In genomic region chr6:152973916-152974315, GRCh38 we compare ENCODE assay signal across 1 cellular context.
TF ChIP-seq lines count a peak whose summit lies in the region.

No MANE protein-coding gene starts in this region.

TF ChIP-seq in WTC11, 78 proteins besides CTCF, POLR2A, EP300 and RAD21 (continued from another document):
- TF ChIP-seq, protein P1, sequence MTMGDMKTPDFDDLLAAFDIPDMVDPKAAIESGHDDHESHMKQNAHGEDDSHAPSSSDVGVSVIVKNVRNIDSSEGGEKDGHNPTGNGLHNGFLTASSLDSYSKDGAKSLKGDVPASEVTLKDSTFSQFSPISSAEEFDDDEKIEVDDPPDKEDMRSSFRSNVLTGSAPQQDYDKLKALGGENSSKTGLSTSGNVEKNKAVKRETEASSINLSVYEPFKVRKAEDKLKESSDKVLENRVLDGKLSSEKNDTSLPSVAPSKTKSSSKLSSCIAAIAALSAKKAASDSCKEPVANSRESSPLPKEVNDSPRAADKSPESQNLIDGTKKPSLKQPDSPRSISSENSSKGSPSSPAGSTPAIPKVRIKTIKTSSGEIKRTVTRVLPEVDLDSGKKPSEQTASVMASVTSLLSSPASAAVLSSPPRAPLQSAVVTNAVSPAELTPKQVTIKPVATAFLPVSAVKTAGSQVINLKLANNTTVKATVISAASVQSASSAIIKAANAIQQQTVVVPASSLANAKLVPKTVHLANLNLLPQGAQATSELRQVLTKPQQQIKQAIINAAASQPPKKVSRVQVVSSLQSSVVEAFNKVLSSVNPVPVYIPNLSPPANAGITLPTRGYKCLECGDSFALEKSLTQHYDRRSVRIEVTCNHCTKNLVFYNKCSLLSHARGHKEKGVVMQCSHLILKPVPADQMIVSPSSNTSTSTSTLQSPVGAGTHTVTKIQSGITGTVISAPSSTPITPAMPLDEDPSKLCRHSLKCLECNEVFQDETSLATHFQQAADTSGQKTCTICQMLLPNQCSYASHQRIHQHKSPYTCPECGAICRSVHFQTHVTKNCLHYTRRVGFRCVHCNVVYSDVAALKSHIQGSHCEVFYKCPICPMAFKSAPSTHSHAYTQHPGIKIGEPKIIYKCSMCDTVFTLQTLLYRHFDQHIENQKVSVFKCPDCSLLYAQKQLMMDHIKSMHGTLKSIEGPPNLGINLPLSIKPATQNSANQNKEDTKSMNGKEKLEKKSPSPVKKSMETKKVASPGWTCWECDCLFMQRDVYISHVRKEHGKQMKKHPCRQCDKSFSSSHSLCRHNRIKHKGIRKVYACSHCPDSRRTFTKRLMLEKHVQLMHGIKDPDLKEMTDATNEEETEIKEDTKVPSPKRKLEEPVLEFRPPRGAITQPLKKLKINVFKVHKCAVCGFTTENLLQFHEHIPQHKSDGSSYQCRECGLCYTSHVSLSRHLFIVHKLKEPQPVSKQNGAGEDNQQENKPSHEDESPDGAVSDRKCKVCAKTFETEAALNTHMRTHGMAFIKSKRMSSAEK (CRISPR knock-in tag; IDR thresholded peaks at IDR 0.05; ENCODE audit: borderline replicate concordance): no peak
- TF ChIP-seq TEAD4 (CRISPR knock-in tag; IDR thresholded peaks at IDR 0.05): no peak
- TF ChIP-seq NFE2L1 (CRISPR knock-in tag; IDR thresholded peaks at IDR 0.05): no peak
- TF ChIP-seq MXD4 (CRISPR knock-in tag; IDR thresholded peaks at IDR 0.05; ENCODE audit: borderline replicate concordance): no peak
- no peak for TF ChIP-seq SOX15 (CRISPR knock-in tag; IDR thresholded peaks at IDR 0.05)
- TF ChIP-seq NR3C1 (CRISPR knock-in tag; conservative IDR thresholded peaks at IDR 0.05; ENCODE audit: low read depth): no peak
- TF ChIP-seq KAT7 (CRISPR knock-in tag; IDR thresholded peaks at IDR 0.05; ENCODE audit: borderline replicate concordance): no peak
- TF ChIP-seq, protein P2, sequence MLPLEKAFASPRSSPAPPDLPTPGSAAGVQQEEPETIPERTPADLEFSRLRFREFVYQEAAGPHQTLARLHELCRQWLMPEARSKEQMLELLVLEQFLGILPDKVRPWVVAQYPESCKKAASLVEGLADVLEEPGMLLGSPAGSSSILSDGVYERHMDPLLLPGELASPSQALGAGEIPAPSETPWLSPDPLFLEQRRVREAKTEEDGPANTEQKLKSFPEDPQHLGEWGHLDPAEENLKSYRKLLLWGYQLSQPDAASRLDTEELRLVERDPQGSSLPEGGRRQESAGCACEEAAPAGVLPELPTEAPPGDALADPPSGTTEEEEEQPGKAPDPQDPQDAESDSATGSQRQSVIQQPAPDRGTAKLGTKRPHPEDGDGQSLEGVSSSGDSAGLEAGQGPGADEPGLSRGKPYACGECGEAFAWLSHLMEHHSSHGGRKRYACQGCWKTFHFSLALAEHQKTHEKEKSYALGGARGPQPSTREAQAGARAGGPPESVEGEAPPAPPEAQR (CRISPR knock-in tag; IDR thresholded peaks at IDR 0.05): no peak
- TF ChIP-seq, protein P3, sequence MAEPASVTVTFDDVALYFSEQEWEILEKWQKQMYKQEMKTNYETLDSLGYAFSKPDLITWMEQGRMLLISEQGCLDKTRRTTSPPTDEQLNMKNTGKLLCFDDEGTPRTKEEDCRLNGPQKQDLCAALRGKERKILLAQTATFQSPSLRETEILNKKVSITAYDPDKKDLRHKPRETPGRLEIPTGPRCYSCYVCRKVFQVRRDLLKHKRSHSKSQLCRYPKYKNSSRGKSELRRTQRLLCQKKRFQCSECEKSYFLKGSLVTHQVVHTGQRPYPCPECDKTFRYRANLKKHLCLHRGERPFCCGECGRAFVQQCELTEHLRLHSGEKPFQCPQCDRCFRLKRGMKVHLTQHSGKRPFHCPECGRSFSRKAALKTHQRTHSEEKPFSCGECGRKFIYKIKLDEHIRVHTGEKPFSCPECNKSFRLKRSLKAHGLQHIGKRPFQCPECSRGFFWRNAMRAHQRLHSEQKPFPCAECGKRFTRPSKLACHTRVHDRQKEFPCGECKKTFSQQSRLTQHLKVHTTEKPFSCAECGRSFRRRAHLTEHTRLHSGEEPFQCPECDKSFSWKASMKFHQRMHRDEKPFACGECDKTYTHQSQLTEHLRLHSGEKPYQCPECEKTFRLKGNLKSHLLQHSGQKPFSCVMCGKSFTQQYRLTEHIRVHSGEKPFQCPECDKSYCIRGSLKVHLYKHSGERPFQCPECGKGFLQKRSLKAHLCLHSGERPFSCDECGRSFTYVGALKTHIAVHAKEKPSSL (CRISPR knock-in tag; conservative IDR thresholded peaks at IDR 0.05): no peak
- TF ChIP-seq ZNF423 (CRISPR knock-in tag; IDR thresholded peaks at IDR 0.05): no peak
- no peak for TF ChIP-seq ZBTB21 (CRISPR knock-in tag; IDR thresholded peaks at IDR 0.05; ENCODE audit: borderline replicate concordance)
- TF ChIP-seq MYBL2 (CRISPR knock-in tag; IDR thresholded peaks at IDR 0.05): no peak
- TF ChIP-seq, protein P4, sequence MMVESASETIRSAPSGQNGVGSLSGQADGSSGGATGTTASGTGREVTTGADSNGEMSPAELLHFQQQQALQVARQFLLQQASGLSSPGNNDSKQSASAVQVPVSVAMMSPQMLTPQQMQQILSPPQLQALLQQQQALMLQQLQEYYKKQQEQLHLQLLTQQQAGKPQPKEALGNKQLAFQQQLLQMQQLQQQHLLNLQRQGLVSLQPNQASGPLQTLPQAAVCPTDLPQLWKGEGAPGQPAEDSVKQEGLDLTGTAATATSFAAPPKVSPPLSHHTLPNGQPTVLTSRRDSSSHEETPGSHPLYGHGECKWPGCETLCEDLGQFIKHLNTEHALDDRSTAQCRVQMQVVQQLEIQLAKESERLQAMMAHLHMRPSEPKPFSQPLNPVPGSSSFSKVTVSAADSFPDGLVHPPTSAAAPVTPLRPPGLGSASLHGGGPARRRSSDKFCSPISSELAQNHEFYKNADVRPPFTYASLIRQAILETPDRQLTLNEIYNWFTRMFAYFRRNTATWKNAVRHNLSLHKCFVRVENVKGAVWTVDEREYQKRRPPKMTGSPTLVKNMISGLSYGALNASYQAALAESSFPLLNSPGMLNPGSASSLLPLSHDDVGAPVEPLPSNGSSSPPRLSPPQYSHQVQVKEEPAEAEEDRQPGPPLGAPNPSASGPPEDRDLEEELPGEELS (CRISPR knock-in tag; IDR thresholded peaks at IDR 0.05): no peak
- no peak for TF ChIP-seq FOXP1 (CRISPR knock-in tag; IDR thresholded peaks at IDR 0.05; ENCODE audit: borderline replicate concordance)
- TF ChIP-seq NFYB (CRISPR knock-in tag; conservative IDR thresholded peaks at IDR 0.05; ENCODE audit: low read depth): no peak
- TF ChIP-seq, protein P5, sequence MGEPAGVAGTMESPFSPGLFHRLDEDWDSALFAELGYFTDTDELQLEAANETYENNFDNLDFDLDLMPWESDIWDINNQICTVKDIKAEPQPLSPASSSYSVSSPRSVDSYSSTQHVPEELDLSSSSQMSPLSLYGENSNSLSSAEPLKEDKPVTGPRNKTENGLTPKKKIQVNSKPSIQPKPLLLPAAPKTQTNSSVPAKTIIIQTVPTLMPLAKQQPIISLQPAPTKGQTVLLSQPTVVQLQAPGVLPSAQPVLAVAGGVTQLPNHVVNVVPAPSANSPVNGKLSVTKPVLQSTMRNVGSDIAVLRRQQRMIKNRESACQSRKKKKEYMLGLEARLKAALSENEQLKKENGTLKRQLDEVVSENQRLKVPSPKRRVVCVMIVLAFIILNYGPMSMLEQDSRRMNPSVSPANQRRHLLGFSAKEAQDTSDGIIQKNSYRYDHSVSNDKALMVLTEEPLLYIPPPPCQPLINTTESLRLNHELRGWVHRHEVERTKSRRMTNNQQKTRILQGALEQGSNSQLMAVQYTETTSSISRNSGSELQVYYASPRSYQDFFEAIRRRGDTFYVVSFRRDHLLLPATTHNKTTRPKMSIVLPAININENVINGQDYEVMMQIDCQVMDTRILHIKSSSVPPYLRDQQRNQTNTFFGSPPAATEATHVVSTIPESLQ (CRISPR knock-in tag; IDR thresholded peaks at IDR 0.05): no peak
- TF ChIP-seq ESRRA (CRISPR knock-in tag; IDR thresholded peaks at IDR 0.05; ENCODE audit: borderline replicate concordance): no peak
